8 cellular contexts compared by ENCODE assay signal in the genomic region with DNA sequence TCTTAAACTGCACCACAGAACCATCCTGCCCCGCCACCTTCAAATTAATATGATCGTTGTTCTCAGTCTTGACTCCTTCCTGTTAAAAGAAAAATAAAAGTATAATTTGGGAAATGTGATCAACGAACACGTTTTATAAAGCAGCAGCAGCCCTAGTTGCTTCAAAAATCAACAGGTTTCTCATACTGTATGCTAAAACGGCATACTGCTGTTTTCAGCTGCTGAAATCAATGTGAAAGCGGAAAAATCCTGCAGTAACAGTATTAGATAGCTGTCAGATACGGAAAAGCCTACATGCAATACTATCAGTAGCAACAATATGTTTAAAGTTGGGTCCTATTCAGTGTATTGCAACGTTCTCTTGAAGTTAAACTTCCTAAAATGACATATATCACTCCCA. TPM values are rescaled to one million over a fixed set of nuclear protein-coding genes. Genes with fewer than 3 reads are reported as not detected.
DNase-seq lines count a peak whose midpoint lies in the region; ATAC-seq and TF ChIP-seq lines count a peak whose summit lies in the region.

No MANE protein-coding gene starts in this region.

- H3K4me1 ChIP-seq in ascending aorta, result peaks cover 6 to 18% of the 10 kb centered on the region in 2 donors
- H3K4me1 ChIP-seq in right lobe of liver, result peaks cover 0 to 16% (median 6%) of the 10 kb centered on the region in 4 donors
- peaks cover 0 to 41% (median 17%) of the 10 kb centered on the region in 4 donors for H3K4me1 ChIP-seq in tibial nerve

- intact Hi-C loops in ascending aorta (cut with DNase I) (loop anchor here (5.0 kb wide), 1 partner anchor 149 kb away; no protein-coding TSS in a partner anchor), right lobe of liver (cut with DNase I) (no loop called here), posterior vena cava (cut with DNase I) (loop anchor here in 1 of 2 donors (10.0 kb wide), 1 partner anchor 76 kb away; the partner anchor contains the start of gene ARMC7)

- no peak for TF ChIP-seq EP300 in tibial nerve (IDR thresholded peaks at IDR 0.05)

- 6% methylated on average over 8 of the region's 8 CpGs for WGBS in right lobe of liver (ENCODE audit: insufficient coverage, low coverage, low lambda C conversion rate, missing lambda C conversion rate)
- 4 to 7% methylated on average over 8 of the region's 8 CpGs for whole genome bisulfite sequencing in tibial nerve, 2 donors

- no peak for TF ChIP-seq CTCF in ascending aorta (IDR thresholded peaks at IDR 0.05)
- no peak for TF ChIP-seq CTCF in right lobe of liver (IDR thresholded peaks at IDR 0.05)
- TF ChIP-seq CTCF in tibial nerve (IDR thresholded peaks at IDR 0.05), result no peak

- H3K9me3 Mint-ChIP-seq in activated T-cell treated with anti-CD3 and anti-CD28 coated beads, Interleukin-2, amount 50 U/mL, for 24 hours, result no peaks in the 10 kb centered on the region

- no peak for TF ChIP-seq POLR2A in right lobe of liver (IDR thresholded peaks at IDR 0.05)
- TF ChIP-seq POLR2A in tibial nerve (IDR thresholded peaks at IDR 0.05), result no peak

- H3K36me3 ChIP-seq in ascending aorta (peaks cover 30% of the 10 kb centered on the region in 2 donors), right lobe of liver (peaks cover 0 to 29% (median under 1%) of the 10 kb centered on the region in 4 donors), tibial nerve (peaks cover 0 to 32% (median 5%) of the 10 kb centered on the region in 3 donors)

- H3K27me3 ChIP-seq in ascending aorta, result no peaks in the 10 kb centered on the region
- H3K27me3 ChIP-seq in right lobe of liver, result no peaks in the 10 kb centered on the region
- H3K27me3 ChIP-seq in tibial nerve, result no peaks in the 10 kb centered on the region

- no peaks in the 10 kb centered on the region for H3K27me3 Mint-ChIP-seq in activated T-cell treated with anti-CD3 and anti-CD28 coated beads, Interleukin-2, amount 50 U/mL, for 24 hours

- ATAC-seq in right lobe of liver, result no peak

- DNase-seq in activated T-cell treated with anti-CD3 and anti-CD28 coated beads, Interleukin-2, amount 50 U/mL, for 24 hours, result no peak
- no peak for DNase-seq in activated T-cell treated with anti-CD3 and anti-CD28 coated beads, Interleukin-2, amount 50 U/mL, for 1 hour
- DNase-seq in ascending aorta (ENCODE audit: low spot score in 2 of 2) (no peak), right lobe of liver (no peak), tibial nerve (ENCODE audit: low spot score in 2 of 2) (no peak), NCI-H2081 treated with DMSO at 0.1 percent for 48 hours (lab: John Stamatoyannopoulos, UW) (no peak), mesenteric fat pad (ENCODE audit: low spot score) (no peak), posterior vena cava (ENCODE audit: low spot score) (no peak)

- peaks cover 43% of the 10 kb centered on the region for H3K4me1 Mint-ChIP-seq in activated T-cell treated with anti-CD3 and anti-CD28 coated beads, Interleukin-2, amount 50 U/mL, for 24 hours (ENCODE audit: low read depth)

- peak overlapping the region; percentile 95 for H3K4me3 Mint-ChIP-seq in activated T-cell treated with anti-CD3 and anti-CD28 coated beads, Interleukin-2, amount 50 U/mL, for 24 hours

- H3K27ac ChIP-seq in ascending aorta (peak overlapping the region; percentile 94 to 100), right lobe of liver (peak overlapping the region in 2 of 3 donors; percentile 96), tibial nerve (peak overlapping the region; percentile 97 to 99 (median 98))

- H3K9me3 ChIP-seq in ascending aorta (no peaks in the 10 kb centered on the region), right lobe of liver (no peaks in the 10 kb centered on the region), tibial nerve (no peaks in the 10 kb centered on the region)

- H3K4me3 ChIP-seq in ascending aorta, result peak overlapping the region; percentile 80 to 97
- peak overlapping the region; percentile 85 to 97 (median 90) for H3K4me3 ChIP-seq in right lobe of liver
- H3K4me3 ChIP-seq in tibial nerve, result peak overlapping the region; percentile 88 to 93 (median 92)

- H3K36me3 Mint-ChIP-seq in activated T-cell treated with anti-CD3 and anti-CD28 coated beads, Interleukin-2, amount 50 U/mL, for 24 hours (ENCODE audit: low read depth), result peaks cover 58% of the 10 kb centered on the region

- H3K27ac Mint-ChIP-seq in activated T-cell treated with anti-CD3 and anti-CD28 coated beads, Interleukin-2, amount 50 U/mL, for 24 hours, result peak overlapping the region; percentile 90

RNA-seq across cellular contexts. Expression of gene SUMO2, which starts 1.6 kb away (rescaled TPM):
- total RNA-seq in ascending aorta, result 23.9 TPM
- 100 to 1,000 TPM in 3 of 6 experiments, 10 to 100 TPM in 3; 23.6 to 120 (median 108) TPM for total RNA-seq in right lobe of liver
- 10 to 100 TPM; 38.1 to 62.9 (median 59.8) TPM for total RNA-seq in tibial nerve
- 265 TPM for total RNA-seq in mesenteric fat pad
- total RNA-seq in posterior vena cava, result 100 to 1,000 TPM; 221 to 238 TPM

RNA-seq across cellular contexts. Expression of gene NUP85, which starts 24.4 kb away (rescaled TPM):
- total RNA-seq in ascending aorta (38.1 TPM), right lobe of liver (10 to 100 TPM; 15.3 to 32.8 (median 25.9) TPM), tibial nerve (10 to 100 TPM; 38.1 to 68.6 (median 53.2) TPM), mesenteric fat pad (60.2 TPM), posterior vena cava (10 to 100 TPM; 49.6 to 50.9 TPM)

RNA-seq across cellular contexts. Expression of gene JPT1, which starts 26.8 kb away (rescaled TPM):
- 23.0 TPM for total RNA-seq in ascending aorta
- 10 to 100 TPM; 16.7 to 57.8 (median 29.5) TPM for total RNA-seq in right lobe of liver
- 10 to 100 TPM; 13.5 to 53.4 (median 32.4) TPM for total RNA-seq in tibial nerve
- 28.6 TPM for total RNA-seq in mesenteric fat pad
- 10 to 100 TPM; 20.1 to 22.3 TPM for total RNA-seq in posterior vena cava

RNA-seq across cellular contexts. Expression of gene NT5C, which starts 49.6 kb away (rescaled TPM):
- total RNA-seq in ascending aorta (18.3 TPM), right lobe of liver (10 to 100 TPM; 10.5 to 35.1 (median 12.6) TPM), tibial nerve (100 to 1,000 TPM; 137 to 194 (median 166) TPM), mesenteric fat pad (33.5 TPM), posterior vena cava (10 to 100 TPM; 26.2 to 33.0 TPM)
